In genomic region chr17:9330903-9331272, GRCh38 we compare ENCODE assay signal across 28 cellular contexts.
DNase-seq lines count a peak whose midpoint lies in the region; ATAC-seq, FAIRE-seq and TF ChIP-seq lines count a peak whose summit lies in the region.
"Had no signal": no experiment of that assay in that cellular context is flagged by ENCODE, and none has a peak within 500 bp of the region (broad histone marks: within the 10 kb centered on the region; RNA-seq: fewer than 3 reads in every experiment).

No MANE protein-coding gene starts in this region.

- no peak for FAIRE-seq in HepG2 (lab: Jason Lieb, UNC)
- FAIRE-seq: GM18507, pancreas, urothelium cell line had no signal

- no peak overlapping the region for H3K27ac Mint-ChIP-seq in nephron progenitor cell
- H3K27ac Mint-ChIP-seq: activated CD4-positive, alpha-beta T cell treated with anti-CD3 and anti-CD28 coated beads, Interleukin-2, amount 10 ng/mL, durations not matched to agents 24 days and 14 days; activated naive CD8-positive, alpha-beta T cell treated with anti-CD3 and anti-CD28 coated beads, Interleukin-2, amount 10 ng/mL, durations not matched to agents 7 days and 5 days; activated T-cell treated with anti-CD3 and anti-CD28 coated beads, Interleukin-2, amount 50 U/mL, for 24 hours; natural killer cell; stimulated activated memory B cell treated with anti-CD40 and anti-IgM and Interleukin-4, amounts not matched to agents 10 μg/mL and 1 μg/mL and 100 μg/mL, for 72 hours had no signal

- no peaks in the 10 kb centered on the region for H4K20me1 ChIP-seq in HepG2 (ENCODE audit: insufficient read depth, low read length)

- peaks cover 33% of the 10 kb centered on the region for H3K9me3 Mint-ChIP-seq in nephron progenitor cell

- H3K4me1 Mint-ChIP-seq in nephron progenitor cell: peaks cover 36% of the 10 kb centered on the region
- H3K4me1 Mint-ChIP-seq: activated CD4-positive, alpha-beta T cell treated with anti-CD3 and anti-CD28 coated beads, Interleukin-2, amount 10 ng/mL, durations not matched to agents 24 days and 14 days; activated naive CD8-positive, alpha-beta T cell treated with anti-CD3 and anti-CD28 coated beads, Interleukin-2, amount 10 ng/mL, durations not matched to agents 7 days and 5 days had no signal

- peak overlapping the region; percentile 35 for H3K4me3 Mint-ChIP-seq in nephron progenitor cell
- H3K4me3 Mint-ChIP-seq: activated CD4-positive, alpha-beta T cell treated with anti-CD3 and anti-CD28 coated beads, Interleukin-2, amount 10 ng/mL, durations not matched to agents 24 days and 14 days; activated naive CD8-positive, alpha-beta T cell treated with anti-CD3 and anti-CD28 coated beads, Interleukin-2, amount 10 ng/mL, durations not matched to agents 7 days and 5 days; activated T-cell treated with anti-CD3 and anti-CD28 coated beads, Interleukin-2, amount 50 U/mL, for 24 hours; natural killer cell; stimulated activated memory B cell treated with anti-CD40 and anti-IgM and Interleukin-4, amounts not matched to agents 10 μg/mL and 1 μg/mL and 100 μg/mL, for 72 hours had no signal

- TF ChIP-seq POLR2A in HepG2 (IDR thresholded peaks at IDR 0.05; ENCODE audit: insufficient read depth in 1 of 2, low read depth in 2 of 2, low read length in 2 of 2) (no peak), right lobe of liver (IDR thresholded peaks at IDR 0.05) (no peak)

- TF ChIP-seq EP300 in HepG2 (IDR thresholded peaks at IDR 0.05; ENCODE audit: low read depth in 2 of 2, low read length in 2 of 2) (no peak), HepG2 (CRISPR knock-in tag; IDR thresholded peaks at IDR 0.05; ENCODE audit: borderline replicate concordance) (no peak)

- ATAC-seq in HepG2 (no peak), right lobe of liver (no peak), GM19463 (IDR thresholded peaks at IDR 0.05; ENCODE audit: unreplicated experiment) (no peak), GM21381 (IDR thresholded peaks at IDR 0.05; ENCODE audit: unreplicated experiment) (no peak)
- ATAC-seq: HCT116; natural killer cell; stimulated activated memory B cell treated with anti-CD40 and anti-IgM and Interleukin-4, amounts not matched to agents 10 μg/mL and 1 μg/mL and 100 μg/mL, for 72 hours had no signal

- 73% methylated on average over 9 of the region's 9 CpGs for WGBS in HepG2 (ENCODE audit: low lambda C conversion rate)
- WGBS in right lobe of liver (ENCODE audit: insufficient coverage, low coverage, low lambda C conversion rate, missing lambda C conversion rate): 83% methylated on average over 9 of the region's 9 CpGs

- no TSS peak for BruUV-seq in HepG2 (replicated peaks; lab: Mats Ljungman, UMichigan)

- DNase-seq in HepG2 (ENCODE audit: low spot score): no peak
- no peak for DNase-seq in right lobe of liver
- DNase-seq in epidermal melanocyte (ENCODE audit: insufficient read length, low spot score): peak; percentile 72
- DNase-seq in nephron progenitor cell: no peak
- DNase-seq in stimulated activated CD4-positive, alpha-beta T cell treated with anti-CD3 and anti-CD28 coated beads, Interleukin-4, amount 100 ng/mL, for 4 hours: no peak
- DNase-seq in central memory CD4-positive, alpha-beta T cell: no peak
- DNase-seq: activated CD4-positive, alpha-beta T cell treated with anti-CD3 and anti-CD28 coated beads, Interleukin-2, amount 10 ng/mL, durations not matched to agents 24 days and 14 days; activated gamma-delta T cell; activated naive CD8-positive, alpha-beta T cell treated with anti-CD3 and anti-CD28 coated beads, Interleukin-2, amount 10 ng/mL, durations not matched to agents 7 days and 5 days; activated T-cell treated with anti-CD3 and anti-CD28 coated beads, Interleukin-2, amount 50 U/mL, for 24 hours; brain microvascular endothelial cell; DND-41; effector memory CD4-positive, alpha-beta T cell; Kasumi-1; left ventricle myocardium inferior; natural killer cell; NCI-H1436 treated with DMSO at 0.1 percent for 48 hours; pancreas; SHP77; sigmoid colon; stimulated activated CD4-positive, alpha-beta T cell treated with anti-CD3 and anti-CD28 coated beads, Interleukin-4, amount 100 ng/mL, for 24 hours had no signal

- intact Hi-C loops in HepG2 (cut with micrococcal nuclease; ENCODE audit: unreplicated experiment): no loop called here
- intact Hi-C loops in right lobe of liver (cut with DNase I): no loop called here

- no peaks in the 10 kb centered on the region for H3K27me3 ChIP-seq in HepG2 (ENCODE audit: control insufficient read depth in 1 of 2, insufficient read depth in 2 of 2, low read length in 2 of 2)
- no peaks in the 10 kb centered on the region for H3K27me3 ChIP-seq in right lobe of liver
- H3K27me3 ChIP-seq: brain microvascular endothelial cell, pancreas, sigmoid colon had no signal

- no peak for TF ChIP-seq RAD21 in HepG2 (CRISPR knock-in tag; IDR thresholded peaks at IDR 0.05)

- H3K36me3 ChIP-seq in HepG2 (replicated peaks in 1 of 2; ENCODE audit: control insufficient read depth in 1 of 2, insufficient read depth in 2 of 2, low read length in 2 of 2): no peaks in the 10 kb centered on the region
- H3K36me3 ChIP-seq in right lobe of liver: no peaks in the 10 kb centered on the region
- H3K36me3 ChIP-seq: brain microvascular endothelial cell, pancreas, sigmoid colon had no signal

- peaks cover 25% of the 10 kb centered on the region for H3K27me3 Mint-ChIP-seq in nephron progenitor cell (ENCODE audit: low read depth, poor library complexity)
- H3K27me3 Mint-ChIP-seq: activated CD4-positive, alpha-beta T cell treated with anti-CD3 and anti-CD28 coated beads, Interleukin-2, amount 10 ng/mL, durations not matched to agents 24 days and 14 days; activated naive CD8-positive, alpha-beta T cell treated with anti-CD3 and anti-CD28 coated beads, Interleukin-2, amount 10 ng/mL, durations not matched to agents 7 days and 5 days; activated T-cell treated with anti-CD3 and anti-CD28 coated beads, Interleukin-2, amount 50 U/mL, for 24 hours; stimulated activated memory B cell treated with anti-CD40 and anti-IgM and Interleukin-4, amounts not matched to agents 10 μg/mL and 1 μg/mL and 100 μg/mL, for 72 hours had no signal

- no peak for TF ChIP-seq CTCF in HepG2 (CRISPR knock-in tag; IDR thresholded peaks at IDR 0.05)
- no peak for TF ChIP-seq CTCF in right lobe of liver (IDR thresholded peaks at IDR 0.05)
- TF ChIP-seq CTCF in nephron progenitor cell (IDR thresholded peaks at IDR 0.05): no peak

- H3K79me2 ChIP-seq in HepG2 (ENCODE audit: insufficient read depth, low read length): no peaks in the 10 kb centered on the region

- H3K4me1 ChIP-seq in HepG2 (ENCODE audit: insufficient read depth, low read length): peaks cover 6% of the 10 kb centered on the region
- no peaks in the 10 kb centered on the region for H3K4me1 ChIP-seq in right lobe of liver
- H3K4me1 ChIP-seq: left ventricle myocardium inferior, pancreas, sigmoid colon had no signal

- H3K27ac ChIP-seq in HepG2 (ENCODE audit: extremely low read length, insufficient read depth, low read length) (no peak overlapping the region), right lobe of liver (no peak overlapping the region)
- H3K27ac ChIP-seq: 22Rv1, brain microvascular endothelial cell, left ventricle myocardium inferior, sigmoid colon had no signal

- CTCF ChIA-PET in HepG2 (lab: Yijun Ruan, JAX; ENCODE audit: low intra/inter-chr PET ratio, low total read pairs): no interaction called here

- POLR2A ChIA-PET in HepG2 (lab: Yijun Ruan, JAX): no interaction called here

- H3K4me2 ChIP-seq in HepG2 (ENCODE audit: low read depth, low read length): no peak overlapping the region

- H3K36me3 Mint-ChIP-seq in nephron progenitor cell (ENCODE audit: low read depth): peaks cover 19% of the 10 kb centered on the region

- no peak overlapping the region for H3K9ac ChIP-seq in HepG2 (ENCODE audit: insufficient read depth, low read depth, low read length)

- no peak overlapping the region for H2AFZ ChIP-seq in HepG2 (ENCODE audit: low read length)

- peaks cover 13% of the 10 kb centered on the region for H3K9me3 ChIP-seq in HepG2 (ENCODE audit: low read length)
- H3K9me3 ChIP-seq in right lobe of liver: no peaks in the 10 kb centered on the region
- H3K9me3 ChIP-seq: pancreas had no signal

- H3K4me3 ChIP-seq in HepG2 (replicated peaks in 1 of 3; ENCODE audit: insufficient read depth in 1 of 3, low read depth in 2 of 3, low read length in 3 of 3) (no peak overlapping the region), right lobe of liver (no peak overlapping the region)
- H3K4me3 ChIP-seq: left ventricle myocardium inferior, pancreas, sigmoid colon had no signal

- in situ Hi-C loops in HepG2 (cut with HindIII; ENCODE audit: extremely low pct_ligation_motif_present, low pct_unique_long_range_greater_than_20kb): no loop called here

TF ChIP-seq in HepG2, 621 proteins besides CTCF, POLR2A, EP300 and RAD21:
- TF ChIP-seq MXD3 (CRISPR knock-in tag; IDR thresholded peaks at IDR 0.05): no peak
- TF ChIP-seq CBX2 (IDR thresholded peaks at IDR 0.05; ENCODE audit: low read depth, low read length): no peak
- TF ChIP-seq CBX2 (CRISPR knock-in tag; IDR thresholded peaks at IDR 0.05; ENCODE audit: low read depth): no peak
- TF ChIP-seq HCFC1 (IDR thresholded peaks at IDR 0.05; ENCODE audit: low read depth, low read length): no peak
- no peak for TF ChIP-seq DMAP1 (CRISPR knock-in tag; IDR thresholded peaks at IDR 0.05)
- no peak for TF ChIP-seq ZNF432 (CRISPR knock-in tag; IDR thresholded peaks at IDR 0.05; ENCODE audit: borderline replicate concordance)
- peak; percentile 66; the same call in 1 of the 2 replicates for TF ChIP-seq CEBPB (IDR thresholded peaks at IDR 0.05; ENCODE audit: borderline replicate concordance, low read depth, low read length)
- no peak for TF ChIP-seq NFYB (CRISPR knock-in tag; IDR thresholded peaks at IDR 0.05)
- no peak for TF ChIP-seq TEAD2 (CRISPR knock-in tag; IDR thresholded peaks at IDR 0.05)
